In genomic region chr14:32576088-32576795, GRCh38 we compare ENCODE assay signal across 8 cellular contexts.
DNase-seq lines count a peak whose midpoint lies in the region; ATAC-seq, FAIRE-seq and TF ChIP-seq lines count a peak whose summit lies in the region.

No MANE protein-coding gene starts in this region.

- H3K27ac Mint-ChIP-seq in memory B cell, result no peak overlapping the region

- H3K14ac ChIP-seq in H1 (ENCODE audit: insufficient read length), result no peak overlapping the region

- H3K36me3 Mint-ChIP-seq in memory B cell, result no peaks in the 10 kb centered on the region

- H2BK5ac ChIP-seq in H1 (ENCODE audit: low read depth, low read length), result no peak overlapping the region

- H4K5ac ChIP-seq in H1 (ENCODE audit: insufficient read length, low read depth, low read length), result no peak overlapping the region

- H3K36me3 ChIP-seq in WERI-Rb-1 (no peaks in the 10 kb centered on the region), H1 (ENCODE audit: control insufficient read depth in 2 of 4, insufficient read depth in 4 of 4, low read length in 3 of 4) (no peaks in the 10 kb centered on the region), stomach (no peaks in the 10 kb centered on the region)

- intact Hi-C loops in stomach (cut with DNase I; ENCODE audit: low total_unique reads), result loop anchor here (5.0 kb wide), 1 partner anchor 1216 kb away; no protein-coding TSS in a partner anchor

- H3K4me1 ChIP-seq in H1 (replicated peaks in 1 of 4; ENCODE audit: control insufficient read depth in 3 of 4, insufficient read depth in 4 of 4, low read length in 3 of 4) (no peaks in the 10 kb centered on the region), stomach (peaks cover 0 to 15% (median 0%) of the 10 kb centered on the region in 4 donors)

- TF ChIP-seq EP300 in H1 (IDR thresholded peaks at IDR 0.05; ENCODE audit: borderline replicate concordance in 1 of 2, low read depth in 2 of 2, low read length in 2 of 2) (no peak), stomach (IDR thresholded peaks at IDR 0.05) (no peak)

- H3K4me3 ChIP-seq in WERI-Rb-1 (ENCODE audit: low read depth, low read length) (no peak overlapping the region), H1 (ENCODE audit: extremely low read depth in 1 of 4, insufficient read depth in 2 of 4, low read depth in 3 of 4, low read length in 4 of 4) (no peak overlapping the region), stomach (peak overlapping the region in 2 of 4 donors; percentile 6 to 9)

- H2BK120ac ChIP-seq in H1 (replicated peaks; ENCODE audit: low read depth, low read length), result no peak overlapping the region

- no peak overlapping the region for H3K4ac ChIP-seq in H1 (replicated peaks; ENCODE audit: insufficient read length, low read depth, low read length)

- CTCF ChIA-PET in H1 (lab: Charles Lee; ENCODE audit: partially characterized antibody), result interaction anchor here (0.6 to 2.3 kb wide), 14 partner anchors 10 to 1746 kb away, joined by 3 to 8 read pairs (median 3); no protein-coding TSS in a partner anchor

- no peaks in the 10 kb centered on the region for H3K23me2 ChIP-seq in H1 (ENCODE audit: low read depth, low read length)

- H4K20me1 ChIP-seq in H1 (replicated peaks in 1 of 2; ENCODE audit: control insufficient read depth in 1 of 2, insufficient read depth in 2 of 2, low read length in 2 of 2), result no peaks in the 10 kb centered on the region

- H3K4me3 Mint-ChIP-seq in memory B cell, result no peak overlapping the region

- no peaks in the 10 kb centered on the region for H3K9me3 Mint-ChIP-seq in memory B cell

- peak; percentile 93 to 95 for TF ChIP-seq RAD21 in H1 (IDR thresholded peaks at IDR 0.05 in 1 of 2, conservative IDR thresholded peaks at IDR 0.05 in 1 of 2; ENCODE audit: low read depth in 2 of 2, low read length in 2 of 2)

- H3K23ac ChIP-seq in H1 (ENCODE audit: insufficient read length), result no peak overlapping the region

- H4K8ac ChIP-seq in H1 (ENCODE audit: extremely low read depth, insufficient read depth, low read length), result no peak overlapping the region

- no peaks in the 10 kb centered on the region for H3K27me3 ChIP-seq in WERI-Rb-1 (ENCODE audit: insufficient read depth, low read depth, severe bottlenecking)
- H3K27me3 ChIP-seq in H1 (replicated peaks in 1 of 4; ENCODE audit: control insufficient read depth in 3 of 4, extremely low read depth in 1 of 4, insufficient read depth in 3 of 4, low read length in 3 of 4), result no peaks in the 10 kb centered on the region
- H3K27me3 ChIP-seq in stomach, result no peaks in the 10 kb centered on the region

- H3K79me1 ChIP-seq in H1 (ENCODE audit: low read depth, low read length), result no peaks in the 10 kb centered on the region

- peak; percentile 50 for FAIRE-seq in H1 (lab: Jason Lieb, UNC)

- peak; percentile 79 for TF ChIP-seq CTCF in WERI-Rb-1 (IDR thresholded peaks at IDR 0.05; ENCODE audit: low read depth, low read length)
- peak; percentile 57 to 83 (median 77) for TF ChIP-seq CTCF in H1 (IDR thresholded peaks at IDR 0.05; ENCODE audit: control extremely low read depth in 1 of 3, insufficient read depth in 1 of 3, low read depth in 1 of 3, low read length in 3 of 3)
- peak in 5 of 7 experiments; percentile 44 to 95 (median 92) for TF ChIP-seq CTCF in stomach (IDR thresholded peaks at IDR 0.05)

- no peaks in the 10 kb centered on the region for H3K79me2 ChIP-seq in H1 (ENCODE audit: control insufficient read depth in 1 of 2, insufficient read depth in 2 of 2, low read length in 2 of 2)

- H2BK15ac ChIP-seq in H1 (ENCODE audit: low read length), result no peak overlapping the region

- POLR2A ChIA-PET in H1 (lab: Charles Lee; ENCODE audit: partially characterized antibody), result no interaction called here

- H3K56ac ChIP-seq in H1 (replicated peaks; ENCODE audit: insufficient read length, low read depth, low read length), result no peak overlapping the region

- TF ChIP-seq POLR2A in H1 (IDR thresholded peaks at IDR 0.05; ENCODE audit: control extremely low read depth in 1 of 2, low read depth in 2 of 2, low read length in 2 of 2), result no peak
- no peak for TF ChIP-seq POLR2A in stomach (IDR thresholded peaks at IDR 0.05)

- H3K18ac ChIP-seq in H1 (ENCODE audit: extremely low read depth, low read length), result no peak overlapping the region

- DNase-seq in activated gamma-delta T cell treated with Interleukin-2 at 50 U/mL for 16 hours, result peak; percentile 9
- no peak for DNase-seq in activated gamma-delta T cell (lab: John Stamatoyannopoulos, UW)
- DNase-seq in NCI-H2029 treated with DMSO at 0.1 percent for 48 hours (lab: John Stamatoyannopoulos, UW), result peak; percentile 99
- DNase-seq in WERI-Rb-1, result peak; percentile 21
- no peak for DNase-seq in H1 (ENCODE audit: low read depth in 1 of 2, low spot score in 2 of 2)
- DNase-seq in memory B cell (ENCODE audit: low spot score in 2 of 2), result peak; percentile 19 to 35
- DNase-seq in stomach, result peak; percentile 39

- H2AFZ ChIP-seq in H1 (ENCODE audit: low read length), result no peak overlapping the region

- H4K91ac ChIP-seq in H1 (replicated peaks; ENCODE audit: insufficient read length, low read length), result no peak overlapping the region

- no peak overlapping the region for H2BK12ac ChIP-seq in H1 (ENCODE audit: low read depth, low read length)

- H2BK20ac ChIP-seq in H1 (ENCODE audit: low read length), result no peak overlapping the region

- no peak overlapping the region for H3K4me2 ChIP-seq in H1 (ENCODE audit: insufficient read depth in 1 of 2, low read depth in 2 of 2, low read length in 2 of 2)

- H2AK5ac ChIP-seq in H1 (ENCODE audit: low read depth, low read length), result no peak overlapping the region

- ATAC-seq in HG02852 (IDR thresholded peaks at IDR 0.05; ENCODE audit: unreplicated experiment), result peak; percentile 50
- ATAC-seq in memory B cell (ENCODE audit: low read depth), result peak; percentile 59

- WGBS in H1 (ENCODE audit: extremely low coverage in 1 of 2, insufficient coverage in 1 of 2, insufficient read length in 1 of 2, insufficient replicate concordance in 2 of 2, low coverage in 1 of 2, low lambda C conversion rate in 2 of 2, missing lambda C conversion rate in 1 of 2), 2 experiments, result 56% methylated on average over 6 of the region's 6 CpGs; no CpG with 5 or more reads in 1 of the 2 experiments
- WGBS in stomach, 5 donors, result 15 to 21% (median 20%) methylated on average over 6 of the region's 6 CpGs

- H3K27ac ChIP-seq in WERI-Rb-1 (no peak overlapping the region), H1 (ENCODE audit: low read depth, low read length) (no peak overlapping the region), stomach (no peak overlapping the region)

- peaks cover 5% of the 10 kb centered on the region for H3K27me3 Mint-ChIP-seq in memory B cell

- H3K9ac ChIP-seq in H1 (replicated peaks in 1 of 4; ENCODE audit: extremely low read depth in 1 of 4, low read depth in 3 of 4, low read length in 3 of 4), result no peak overlapping the region

- no peaks in the 10 kb centered on the region for H3K9me3 ChIP-seq in WERI-Rb-1 (ENCODE audit: severe bottlenecking)
- no peaks in the 10 kb centered on the region for H3K9me3 ChIP-seq in H1 (ENCODE audit: insufficient read depth in 2 of 2, low read depth in 1 of 2, low read length in 1 of 2)
- no peaks in the 10 kb centered on the region for H3K9me3 ChIP-seq in stomach

- peaks cover 6% of the 10 kb centered on the region for H3K4me1 Mint-ChIP-seq in memory B cell

TF ChIP-seq in H1, 55 proteins besides CTCF, POLR2A, EP300 and RAD21:
- TF ChIP-seq FOSL1 (IDR thresholded peaks at IDR 0.05; ENCODE audit: insufficient read depth, low read depth, low read length) (no peak), GTF2F1 (IDR thresholded peaks at IDR 0.05; ENCODE audit: borderline replicate concordance, low read depth, low read length) (no peak)

Comparison
In these comparisons a context has a peak if more than half of its experiments do, and no peak if none do; other contexts are left out.
1. DNase-seq: peak in activated gamma-delta T cell treated with Interleukin-2 at 50 U/mL for 16 hours (single experiment), NCI-H2029 treated with DMSO at 0.1 percent for 48 hours (single experiment), WERI-Rb-1 (single experiment), memory B cell (2 of 2) and stomach (single experiment); none in activated gamma-delta T cell (single experiment) and H1 (0 of 2).
2. Peak in every context shown above with its lines, with median percentiles within 50 percentile points of each other: CTCF ChIP-seq.